In genomic region chr5:140558542-140558941, GRCh38 we compare ENCODE assay signal across 2 cellular contexts.
TF ChIP-seq lines count a peak whose summit lies in the region.

No MANE protein-coding gene starts in this region.

TF ChIP-seq in HEK293, 187 proteins besides CTCF, POLR2A, EP300 and RAD21:
- TF ChIP-seq ZNF335 (tag by site-specific recombination; conservative IDR thresholded peaks at IDR 0.05), result 0 out of 2 replicates have a peak, but pooled peaks have one; percentile 4
- TF ChIP-seq ZNF366 (tag by site-specific recombination; conservative IDR thresholded peaks at IDR 0.05), result no peak

TF ChIP-seq in H1, 55 proteins besides CTCF, POLR2A, EP300 and RAD21:
- TF ChIP-seq TBP (IDR thresholded peaks at IDR 0.05; ENCODE audit: low read depth, low read length) (no peak), EZH2 (IDR thresholded peaks at IDR 0.05; ENCODE audit: low read depth, low read length, severe bottlenecking) (no peak), SAP30 (IDR thresholded peaks at IDR 0.05; ENCODE audit: insufficient read depth, insufficient replicate concordance, low read length) (no peak), KDM5A (IDR thresholded peaks at IDR 0.05; ENCODE audit: low read length) (no peak), SP1 (IDR thresholded peaks at IDR 0.05; ENCODE audit: low read depth, low read length) (no peak), CREB1 (IDR thresholded peaks at IDR 0.05) (no peak), SRF (IDR thresholded peaks at IDR 0.05; ENCODE audit: low read depth, low read length) (no peak), YY1 (IDR thresholded peaks at IDR 0.05; ENCODE audit: low read depth, low read length) (no peak), MAX (IDR thresholded peaks at IDR 0.05) (no peak), CHD1 (IDR thresholded peaks at IDR 0.05; ENCODE audit: low read depth, low read length) (no peak)
- TF ChIP-seq, protein P1, sequence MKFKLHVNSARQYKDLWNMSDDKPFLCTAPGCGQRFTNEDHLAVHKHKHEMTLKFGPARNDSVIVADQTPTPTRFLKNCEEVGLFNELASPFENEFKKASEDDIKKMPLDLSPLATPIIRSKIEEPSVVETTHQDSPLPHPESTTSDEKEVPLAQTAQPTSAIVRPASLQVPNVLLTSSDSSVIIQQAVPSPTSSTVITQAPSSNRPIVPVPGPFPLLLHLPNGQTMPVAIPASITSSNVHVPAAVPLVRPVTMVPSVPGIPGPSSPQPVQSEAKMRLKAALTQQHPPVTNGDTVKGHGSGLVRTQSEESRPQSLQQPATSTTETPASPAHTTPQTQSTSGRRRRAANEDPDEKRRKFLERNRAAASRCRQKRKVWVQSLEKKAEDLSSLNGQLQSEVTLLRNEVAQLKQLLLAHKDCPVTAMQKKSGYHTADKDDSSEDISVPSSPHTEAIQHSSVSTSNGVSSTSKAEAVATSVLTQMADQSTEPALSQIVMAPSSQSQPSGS (IDR thresholded peaks at IDR 0.05; ENCODE audit: low read length), result no peak
